ENCODE assay signal across 36 cellular contexts in genomic region chr15:99956820-99957641, GRCh38.
DNase-seq lines count a peak whose midpoint lies in the region; ATAC-seq and TF ChIP-seq lines count a peak whose summit lies in the region.
"Had no signal": no experiment of that assay in that cellular context is flagged by ENCODE, and none has a peak within 500 bp of the region (broad histone marks: within the 10 kb centered on the region; RNA-seq: fewer than 3 reads in every experiment).

No MANE protein-coding gene starts in this region.

- H3K79me2 ChIP-seq in OCI-LY7 (ENCODE audit: insufficient read depth, low read depth, low read length): no peaks in the 10 kb centered on the region

- peaks cover 5% of the 10 kb centered on the region for H3K4me1 Mint-ChIP-seq in nephron progenitor cell
- H3K4me1 Mint-ChIP-seq: B cell had no signal

- peaks cover 3% of the 10 kb centered on the region for H3K9me3 Mint-ChIP-seq in nephron progenitor cell
- H3K9me3 Mint-ChIP-seq: activated CD8-positive, alpha-beta T cell treated with anti-CD3 and anti-CD28 coated beads for 36 hours; activated naive CD8-positive, alpha-beta T cell treated with anti-CD3 and anti-CD28 coated beads for 36 hours; CD4-positive, alpha-beta memory T cell; effector memory CD8-positive, alpha-beta T cell; natural killer cell treated with Interleukin-12 subunit alpha and Interleukin-12 subunit beta and Interleukin-15 and Interleukin-18, amount 100 ng/mL, for 72 hours; stimulated activated naive CD8-positive, alpha-beta T cell treated with anti-CD3 and anti-CD28 coated beads, Interleukin-15, Interleukin-2, amounts not matched to agents 100 ng/mL and 50 ng/mL, for 24 hours had no signal

- H3K9me2 ChIP-seq in OCI-LY7 (ENCODE audit: insufficient read depth, low read length): no peaks in the 10 kb centered on the region

- no peak overlapping the region for H3K4me2 ChIP-seq in OCI-LY7 (ENCODE audit: low read length)
- H3K4me2 ChIP-seq: A549, KMS-11, smooth muscle cell had no signal

- intact Hi-C loops in cardiac septum (cut with DNase I): no loop called here
- intact Hi-C loops in Right ventricle myocardium superior (cut with DNase I): no loop called here
- intact Hi-C loops in vagina (cut with DNase I): no loop called here
- intact Hi-C loops in OCI-LY7 (cut with micrococcal nuclease; ENCODE audit: unreplicated experiment): no loop called here
- intact Hi-C loops in body of pancreas (cut with DNase I): no loop called here

- no peaks in the 10 kb centered on the region for H4K20me1 ChIP-seq in OCI-LY7 (ENCODE audit: insufficient read depth, low read length)

- CTCF ChIA-PET in OCI-LY7 (lab: Charles Lee; ENCODE audit: unreplicated experiment): no interaction called here

- peaks cover 35% of the 10 kb centered on the region for H3K27me3 Mint-ChIP-seq in nephron progenitor cell (ENCODE audit: low read depth, poor library complexity)

- H2AFZ ChIP-seq in OCI-LY7 (ENCODE audit: low read length): no peak overlapping the region

- DNase-seq in cardiac septum (ENCODE audit: low spot score) (peak; percentile 50), Right ventricle myocardium superior (no peak), coronary artery (ENCODE audit: low spot score) (peak; percentile 55), nephron progenitor cell (no peak), vagina (ENCODE audit: extremely low spot score in 2 of 2) (peak; percentile 40 to 83), HAP-1 (ENCODE audit: low spot score in 2 of 2) (no peak), OCI-LY7 (ENCODE audit: low spot score) (no peak), body of pancreas (no peak)
- DNase-seq: activated CD8-positive, alpha-beta T cell treated with anti-CD3 and anti-CD28 coated beads for 36 hours; activated gamma-delta T cell; activated naive CD8-positive, alpha-beta T cell treated with anti-CD3 and anti-CD28 coated beads for 36 hours; activated T-cell treated with anti-CD3 and anti-CD28 coated beads, Interleukin-2, amount 50 U/mL, for 1 hour; anterior cingulate cortex; CD4-positive, alpha-beta memory T cell; cortex of kidney; effector memory CD8-positive, alpha-beta T cell; erythroblast; mucosa of descending colon; NCI-H2029; NCI-H524 treated with DMSO at 0.1 percent for 48 hours; PC-3; retina; SHP77; stimulated activated CD4-positive, alpha-beta T cell treated with anti-CD3 and anti-CD28 coated beads, Interleukin-1b, Interleukin-23, amount 100 ng/mL, for 48 hours; T-helper 17 cell had no signal

- H3K4me1 ChIP-seq in vagina (peaks cover 23% of the 10 kb centered on the region), HAP-1 (no peaks in the 10 kb centered on the region), OCI-LY7 (ENCODE audit: insufficient read depth, low read length, poor library complexity, severe bottlenecking) (no peaks in the 10 kb centered on the region), body of pancreas (no peaks in the 10 kb centered on the region)
- H3K4me1 ChIP-seq: A549, pancreas, uterus had no signal

- peak overlapping the region; percentile 70 for H3K27ac Mint-ChIP-seq in nephron progenitor cell
- H3K27ac Mint-ChIP-seq: activated CD8-positive, alpha-beta T cell treated with anti-CD3 and anti-CD28 coated beads for 36 hours; activated naive CD8-positive, alpha-beta T cell treated with anti-CD3 and anti-CD28 coated beads for 36 hours; B cell; CD4-positive, alpha-beta memory T cell; natural killer cell treated with Interleukin-12 subunit alpha and Interleukin-12 subunit beta and Interleukin-15 and Interleukin-18, amount 100 ng/mL, for 72 hours; stimulated activated naive CD8-positive, alpha-beta T cell treated with anti-CD3 and anti-CD28 coated beads, Interleukin-15, Interleukin-2, amounts not matched to agents 100 ng/mL and 50 ng/mL, for 24 hours; T-helper 17 cell had no signal

- no peak overlapping the region for H3K4me3 Mint-ChIP-seq in nephron progenitor cell
- H3K4me3 Mint-ChIP-seq: activated CD8-positive, alpha-beta T cell treated with anti-CD3 and anti-CD28 coated beads for 36 hours; activated naive CD8-positive, alpha-beta T cell treated with anti-CD3 and anti-CD28 coated beads for 36 hours; B cell; CD4-positive, alpha-beta memory T cell; effector memory CD8-positive, alpha-beta T cell; natural killer cell treated with Interleukin-12 subunit alpha and Interleukin-12 subunit beta and Interleukin-15 and Interleukin-18, amount 100 ng/mL, for 72 hours; stimulated activated naive CD8-positive, alpha-beta T cell treated with anti-CD3 and anti-CD28 coated beads, Interleukin-15, Interleukin-2, amounts not matched to agents 100 ng/mL and 50 ng/mL, for 24 hours; T-helper 17 cell had no signal

- no peak for TF ChIP-seq CTCF in coronary artery (IDR thresholded peaks at IDR 0.05)
- TF ChIP-seq CTCF in nephron progenitor cell (IDR thresholded peaks at IDR 0.05): no peak
- no peak for TF ChIP-seq CTCF in vagina (IDR thresholded peaks at IDR 0.05)
- TF ChIP-seq CTCF in OCI-LY7 (conservative IDR thresholded peaks at IDR 0.05; ENCODE audit: low read length): no peak
- no peak for TF ChIP-seq CTCF in body of pancreas (IDR thresholded peaks at IDR 0.05)

- H3K27me3 ChIP-seq in vagina: no peaks in the 10 kb centered on the region
- no peaks in the 10 kb centered on the region for H3K27me3 ChIP-seq in HAP-1 (ENCODE audit: low read depth)
- no peaks in the 10 kb centered on the region for H3K27me3 ChIP-seq in body of pancreas
- H3K27me3 ChIP-seq: pancreas, uterus had no signal

- POLR2A ChIA-PET in OCI-LY7 (lab: Charles Lee): no interaction called here

- no peak for TF ChIP-seq POLR2A in vagina (IDR thresholded peaks at IDR 0.05)
- no peak for TF ChIP-seq POLR2A in body of pancreas (IDR thresholded peaks at IDR 0.05)

- no peak for ATAC-seq in Right ventricle myocardium superior (ENCODE audit: poor library complexity)
- no peak for ATAC-seq in body of pancreas
- ATAC-seq: A549; activated CD4-positive, CD25-positive, alpha-beta regulatory T cell treated with anti-CD3 and anti-CD28 coated beads, Interleukin-2, amount 50 U/mL, for 24 hours; activated CD8-positive, alpha-beta T cell treated with anti-CD3 and anti-CD28 coated beads for 36 hours; effector memory CD8-positive, alpha-beta T cell; mucosa of descending colon; pancreas; PC-3; T-helper 17 cell had no signal

- in situ Hi-C loops in HAP-1 (cut with MboI; ENCODE audit: low sequenced_read_pairs): no loop called here

- no peaks in the 10 kb centered on the region for H3K36me3 Mint-ChIP-seq in nephron progenitor cell (ENCODE audit: low read depth)
- H3K36me3 Mint-ChIP-seq: activated naive CD8-positive, alpha-beta T cell treated with anti-CD3 and anti-CD28 coated beads for 36 hours; CD4-positive, alpha-beta memory T cell; natural killer cell treated with Interleukin-12 subunit alpha and Interleukin-12 subunit beta and Interleukin-15 and Interleukin-18, amount 100 ng/mL, for 72 hours had no signal

- H3K9me3 ChIP-seq in vagina (no peaks in the 10 kb centered on the region), HAP-1 (no peaks in the 10 kb centered on the region), OCI-LY7 (ENCODE audit: low read length) (no peaks in the 10 kb centered on the region), body of pancreas (no peaks in the 10 kb centered on the region)
- H3K9me3 ChIP-seq: mucosa of descending colon, pancreas, thoracic aorta, uterus had no signal

- H3K27ac ChIP-seq in coronary artery: no peak overlapping the region
- H3K27ac ChIP-seq in vagina: no peak overlapping the region
- no peak overlapping the region for H3K27ac ChIP-seq in OCI-LY7 (ENCODE audit: low read depth, low read length, poor library complexity, severe bottlenecking)
- H3K27ac ChIP-seq in body of pancreas: no peak overlapping the region
- H3K27ac ChIP-seq: A549, HL-60, KMS-11, pancreas, thoracic aorta, uterus had no signal

- H3K4me3 ChIP-seq in coronary artery: no peak overlapping the region
- H3K4me3 ChIP-seq in vagina: no peak overlapping the region
- H3K4me3 ChIP-seq in HAP-1: no peak overlapping the region
- no peak overlapping the region for H3K4me3 ChIP-seq in OCI-LY7 (ENCODE audit: low read depth, low read length, poor library complexity, severe bottlenecking)
- no peak overlapping the region for H3K4me3 ChIP-seq in body of pancreas
- H3K4me3 ChIP-seq: A549, mucosa of descending colon, pancreas, smooth muscle cell, thoracic aorta, uterus had no signal

- no TSS peak for BruUV-seq in OCI-LY7 (replicated peaks; lab: Mats Ljungman, UMichigan)

- 92% methylated on average over 19 of the region's 19 CpGs for WGBS in body of pancreas, 2 donors

- H3K36me3 ChIP-seq in vagina (no peaks in the 10 kb centered on the region), HAP-1 (replicated peaks) (no peaks in the 10 kb centered on the region), OCI-LY7 (ENCODE audit: insufficient read depth, low read length) (no peaks in the 10 kb centered on the region), body of pancreas (replicated peaks in 1 of 2; ENCODE audit: insufficient read depth in 1 of 2, low read depth in 2 of 2) (no peaks in the 10 kb centered on the region)
- H3K36me3 ChIP-seq: pancreas, thoracic aorta, uterus had no signal

Comparison
In these comparisons a context has a peak if more than half of its experiments do, and no peak if none do; other contexts are left out.
1. DNase-seq: peak in cardiac septum (single experiment), coronary artery (single experiment) and vagina (2 of 2); none in Right ventricle myocardium superior (single experiment), nephron progenitor cell (single experiment), HAP-1 (0 of 2), OCI-LY7 (single experiment) and body of pancreas (0 of 4).